ENCODE assay signal across 30 cellular contexts in the genomic region with DNA sequence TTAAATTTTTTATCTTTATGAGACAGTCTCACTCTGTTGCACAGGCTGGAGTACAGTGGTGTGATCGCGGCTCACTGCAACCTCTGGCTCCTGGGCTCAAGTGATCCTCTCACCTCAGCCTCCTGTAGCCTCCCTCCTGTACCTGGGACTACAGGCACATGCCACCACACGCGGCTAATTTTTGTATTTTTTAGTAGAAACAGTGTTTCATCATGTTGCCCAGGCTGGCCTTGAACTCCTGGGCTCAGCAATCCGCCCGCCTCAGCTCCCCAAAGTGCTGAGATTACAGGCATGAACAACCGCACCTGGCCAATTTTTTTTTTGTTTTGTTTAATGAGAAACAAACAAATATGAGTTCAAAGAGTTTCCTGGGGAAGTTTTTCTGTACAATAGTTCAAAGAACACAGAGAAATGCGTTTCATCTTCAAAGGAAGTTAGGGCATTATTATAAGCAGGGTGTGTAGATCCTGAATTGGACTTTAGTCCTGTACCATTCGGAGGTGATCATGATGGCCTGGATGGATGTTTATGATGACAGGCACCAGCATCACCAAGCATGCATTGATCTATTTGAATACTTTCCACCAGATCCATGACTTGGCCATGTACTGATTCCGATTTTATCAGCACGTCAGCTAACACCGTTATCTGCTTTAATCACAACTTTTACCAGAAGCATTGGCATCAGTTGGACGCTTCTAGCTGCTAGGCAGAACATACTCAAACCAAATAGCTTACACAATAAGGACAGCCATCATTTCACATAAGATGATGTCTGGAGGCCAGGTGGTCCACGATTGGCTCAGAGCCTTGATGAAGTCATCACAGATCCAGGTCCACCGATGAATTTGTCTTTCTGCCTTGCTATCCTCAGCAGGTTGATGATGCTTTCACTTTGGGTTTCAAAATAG. TPM values are rescaled to one million over a fixed set of nuclear protein-coding genes. Genes with fewer than 3 reads are reported as not detected.
A peak's percentile ranks its signal among the peaks of the same experiment; 100 is the strongest.
DNase-seq lines count a peak whose midpoint lies in the region; ATAC-seq and TF ChIP-seq lines count a peak whose summit lies in the region.
"Had no signal": no experiment of that assay in that cellular context is flagged by ENCODE, and none has a peak within 500 bp of the region (broad histone marks: within the 10 kb centered on the region; RNA-seq: fewer than 3 reads in every experiment).

No MANE protein-coding gene starts in this region.

- no peaks in the 10 kb centered on the region for H3K27me3 ChIP-seq in A673 (replicated peaks; ENCODE audit: insufficient read depth, low read depth, low read length, poor library complexity)
- H3K27me3 ChIP-seq: Peyer's patch had no signal

- no peak overlapping the region for H3K27ac ChIP-seq in HEK293 (ENCODE audit: extremely low read depth, low read depth, low read length)
- no peak overlapping the region for H3K27ac ChIP-seq in A673 (ENCODE audit: low read depth, low read length, poor library complexity, severe bottlenecking)
- H3K27ac ChIP-seq: A549, Peyer's patch had no signal

- H3K27me3 Mint-ChIP-seq in activated CD8-positive, alpha-beta T cell treated with anti-CD3 and anti-CD28 coated beads for 36 hours, result peaks cover 25% of the 10 kb centered on the region

- H3K36me3 ChIP-seq in HEK293 (ENCODE audit: control insufficient read depth in 2 of 2, insufficient read depth in 1 of 2, low read length in 2 of 2) (no peaks in the 10 kb centered on the region), A673 (ENCODE audit: insufficient read depth, low read length, poor library complexity, severe bottlenecking) (no peaks in the 10 kb centered on the region)
- H3K36me3 ChIP-seq: HAP-1, Peyer's patch had no signal

- no peaks in the 10 kb centered on the region for H3K4me1 Mint-ChIP-seq in activated CD8-positive, alpha-beta T cell treated with anti-CD3 and anti-CD28 coated beads for 36 hours (ENCODE audit: low read depth)
- H3K4me1 Mint-ChIP-seq: B cell; CD14-positive monocyte; CD8-positive, alpha-beta memory T cell had no signal

- POLR2A ChIA-PET in HEK293 (lab: Yijun Ruan, JAX), result no interaction called here
- POLR2A ChIA-PET in activated CD8-positive, alpha-beta T cell treated with anti-CD3 and anti-CD28 coated beads for 36 hours (lab: Charles Lee), result interaction anchor here (0.6 to 0.7 kb wide), 2 partner anchors 9 to 153 kb away, joined by 3 read pairs; no protein-coding TSS in a partner anchor
- POLR2A ChIA-PET in A673 (lab: Charles Lee; ENCODE audit: low non-redundant PET), result no interaction called here

- no peaks in the 10 kb centered on the region for H3K4me1 ChIP-seq in HEK293 (ENCODE audit: control insufficient read depth, insufficient read depth, low read length)
- peaks cover 10% of the 10 kb centered on the region for H3K4me1 ChIP-seq in A673 (ENCODE audit: insufficient read depth, low read length, poor library complexity, severe bottlenecking)
- H3K4me1 ChIP-seq: A549, HAP-1, Peyer's patch had no signal

- H3K9me3 Mint-ChIP-seq in activated CD8-positive, alpha-beta T cell treated with anti-CD3 and anti-CD28 coated beads for 36 hours, result no peaks in the 10 kb centered on the region
- H3K9me3 Mint-ChIP-seq: CD14-positive monocyte; CD8-positive, alpha-beta memory T cell; T-helper 1 cell treated with Interleukin-12 subunit alpha and Interleukin-12 subunit beta and Interleukin-4 antibody, amounts not matched to agents 30 μg/mL and 1 μg/mL, for 36 hours had no signal

- DNase-seq in SW480 (ENCODE audit: low spot score) (peak; percentile 99), left lobe of liver (ENCODE audit: low spot score) (no peak), sciatic nerve (ENCODE audit: low spot score) (peak; percentile 34), NOMO-1 treated with DMSO at 0.1 percent for 48 hours (lab: John Stamatoyannopoulos, UW; ENCODE audit: unreplicated experiment) (no peak), A673 (ENCODE audit: low spot score) (no peak), cerebellum (ENCODE audit: low spot score) (no peak)
- DNase-seq in activated CD8-positive, alpha-beta T cell treated with anti-CD3 and anti-CD28 coated beads for 36 hours, result no peak
- DNase-seq: Calu3; CD8-positive, alpha-beta memory T cell; DMS153; DND-41; GOT3; Karpas-422; NCI-H1092 treated with DMSO at 0.1 percent for 48 hours; NCI-H1436; NCI-H187; NCI-H2081 treated with DMSO at 0.1 percent for 48 hours; NCI-H2171 treated with DMSO at 0.1 percent for 48 hours; NCI-H345; NCI-H510A treated with DMSO at 0.1 percent for 48 hours; NCI-H774; OCI-M1; Peyer's patch; SHP77 treated with DMSO at 0.1 percent for 48 hours had no signal

- H3K27ac Mint-ChIP-seq in activated CD8-positive, alpha-beta T cell treated with anti-CD3 and anti-CD28 coated beads for 36 hours, result no peak overlapping the region
- H3K27ac Mint-ChIP-seq: B cell; CD14-positive monocyte; CD8-positive, alpha-beta memory T cell; T-helper 1 cell treated with Interleukin-12 subunit alpha and Interleukin-12 subunit beta and Interleukin-4 antibody, amounts not matched to agents 30 μg/mL and 1 μg/mL, for 36 hours had no signal

- CTCF ChIA-PET in HEK293 (lab: Yijun Ruan, JAX), result interaction anchor here (0.6 to 1.5 kb wide), 4 partner anchors 8 to 102 kb away, joined by 3 to 5 read pairs (median 4); no protein-coding TSS in a partner anchor
- CTCF ChIA-PET in activated CD8-positive, alpha-beta T cell treated with anti-CD3 and anti-CD28 coated beads for 36 hours (lab: Charles Lee), result interaction anchor here (2.3 kb wide), 1 partner anchor 8 kb away, joined by 11 read pairs; no protein-coding TSS in a partner anchor
- CTCF ChIA-PET in A673 (lab: Charles Lee), result no interaction called here

- intact Hi-C loops in sciatic nerve (cut with DNase I) (no loop called here), A673 (cut with micrococcal nuclease; ENCODE audit: unreplicated experiment) (no loop called here)
- intact Hi-C loops in activated CD8-positive, alpha-beta T cell treated with anti-CD3 and anti-CD28 coated beads for 36 hours (cut with micrococcal nuclease), result no loop called here

- H3K4me3 ChIP-seq in HEK293 (ENCODE audit: low read depth, low read length) (no peak overlapping the region), A673 (ENCODE audit: low read depth, low read length, poor library complexity, severe bottlenecking) (no peak overlapping the region)
- H3K4me3 ChIP-seq: A549, HAP-1, Peyer's patch had no signal

- no peaks in the 10 kb centered on the region for H3K36me3 Mint-ChIP-seq in activated CD8-positive, alpha-beta T cell treated with anti-CD3 and anti-CD28 coated beads for 36 hours (ENCODE audit: low read depth)
- H3K36me3 Mint-ChIP-seq: CD14-positive monocyte; CD8-positive, alpha-beta memory T cell had no signal

- H3K4me3 Mint-ChIP-seq in activated CD8-positive, alpha-beta T cell treated with anti-CD3 and anti-CD28 coated beads for 36 hours, result no peak overlapping the region
- H3K4me3 Mint-ChIP-seq: B cell; CD14-positive monocyte; CD8-positive, alpha-beta memory T cell; T-helper 1 cell treated with Interleukin-12 subunit alpha and Interleukin-12 subunit beta and Interleukin-4 antibody, amounts not matched to agents 30 μg/mL and 1 μg/mL, for 36 hours had no signal

- no peak for TF ChIP-seq CTCF in HEK293 (tag by site-specific recombination; IDR thresholded peaks at IDR 0.05)
- TF ChIP-seq CTCF in activated CD8-positive, alpha-beta T cell treated with anti-CD3 and anti-CD28 coated beads for 36 hours (IDR thresholded peaks at IDR 0.05), result no peak
- no peak for TF ChIP-seq CTCF in A673 (conservative IDR thresholded peaks at IDR 0.05; ENCODE audit: low read depth, low read length)

- no TSS peak for BruUV-seq in A673 (replicated peaks; lab: Mats Ljungman, UMichigan)

- ATAC-seq in left lobe of liver (peak; percentile 42), sciatic nerve (no peak)
- ATAC-seq in activated CD8-positive, alpha-beta T cell treated with anti-CD3 and anti-CD28 coated beads for 36 hours, result no peak
- ATAC-seq: A549 had no signal

- H3K9me3 ChIP-seq in HEK293 (ENCODE audit: control insufficient read depth, insufficient read depth, low read depth, low read length) (no peaks in the 10 kb centered on the region), A673 (ENCODE audit: low read depth, low read length, poor library complexity, severe bottlenecking) (no peaks in the 10 kb centered on the region)
- H3K9me3 ChIP-seq: A549, HAP-1, Peyer's patch had no signal

TF ChIP-seq in HEK293, 187 proteins besides CTCF, POLR2A, EP300 and RAD21 (continues in another document):
- TF ChIP-seq, protein P1, sequence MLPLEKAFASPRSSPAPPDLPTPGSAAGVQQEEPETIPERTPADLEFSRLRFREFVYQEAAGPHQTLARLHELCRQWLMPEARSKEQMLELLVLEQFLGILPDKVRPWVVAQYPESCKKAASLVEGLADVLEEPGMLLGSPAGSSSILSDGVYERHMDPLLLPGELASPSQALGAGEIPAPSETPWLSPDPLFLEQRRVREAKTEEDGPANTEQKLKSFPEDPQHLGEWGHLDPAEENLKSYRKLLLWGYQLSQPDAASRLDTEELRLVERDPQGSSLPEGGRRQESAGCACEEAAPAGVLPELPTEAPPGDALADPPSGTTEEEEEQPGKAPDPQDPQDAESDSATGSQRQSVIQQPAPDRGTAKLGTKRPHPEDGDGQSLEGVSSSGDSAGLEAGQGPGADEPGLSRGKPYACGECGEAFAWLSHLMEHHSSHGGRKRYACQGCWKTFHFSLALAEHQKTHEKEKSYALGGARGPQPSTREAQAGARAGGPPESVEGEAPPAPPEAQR (tag by site-specific recombination; IDR thresholded peaks at IDR 0.05), result no peak
- TF ChIP-seq ZBTB17 (tag by site-specific recombination; IDR thresholded peaks at IDR 0.05), result 0 out of 2 replicates have a peak, but pooled peaks have one; percentile 12

RNA-seq across cellular contexts. Expression of gene TCF23, which starts 28.9 kb away (rescaled TPM):
- total RNA-seq in left lobe of liver, result 0.10 TPM
- total RNA-seq in sciatic nerve, result not detected
- total RNA-seq in activated CD8-positive, alpha-beta T cell treated with anti-CD3 and anti-CD28 coated beads for 36 hours, result not detected
- total RNA-seq in A673 (2021), result not detected in 2 replicates
- not detected for total RNA-seq in cerebellum
- total RNA-seq: Calu3; CD8-positive, alpha-beta memory T cell; Peyer's patch had no signal

RNA-seq across cellular contexts. Expression of gene ATRAID, which starts 34.1 kb away (rescaled TPM):
- total RNA-seq in left lobe of liver, result 31.8 TPM
- 92.1 TPM for total RNA-seq in sciatic nerve
- 10 to 100 TPM; 62.6 to 65.2 TPM for total RNA-seq in activated CD8-positive, alpha-beta T cell treated with anti-CD3 and anti-CD28 coated beads for 36 hours
- total RNA-seq in A673 (2021), result 106 and 107 TPM in 2 replicates
- total RNA-seq in cerebellum, result 48.7 TPM

RNA-seq across cellular contexts. Expression of gene SLC5A6, which starts 34.4 kb away (rescaled TPM):
- total RNA-seq in left lobe of liver, result 72.6 TPM
- 22.6 TPM for total RNA-seq in sciatic nerve
- total RNA-seq in activated CD8-positive, alpha-beta T cell treated with anti-CD3 and anti-CD28 coated beads for 36 hours, result 10 to 100 TPM; 34.9 to 37.7 TPM
- 366 and 515 TPM in 2 replicates for total RNA-seq in A673 (2021)
- 16.6 TPM for total RNA-seq in cerebellum

RNA-seq across cellular contexts. Expression of gene PRR30, which starts 38.5 kb away (rescaled TPM):
- total RNA-seq in left lobe of liver (not detected), sciatic nerve (not detected), A673 (2021) (not detected in 2 replicates), cerebellum (not detected)
- total RNA-seq in activated CD8-positive, alpha-beta T cell treated with anti-CD3 and anti-CD28 coated beads for 36 hours, result not detected
- total RNA-seq: B cell; Calu3; CD8-positive, alpha-beta memory T cell; Peyer's patch had no signal

RNA-seq across cellular contexts. Expression of gene CAD, which starts 39.5 kb away (rescaled TPM):
- total RNA-seq in left lobe of liver (14.9 TPM), sciatic nerve (31.4 TPM), A673 (2021) (194 and 210 TPM in 2 replicates), cerebellum (23.7 TPM)
- total RNA-seq in activated CD8-positive, alpha-beta T cell treated with anti-CD3 and anti-CD28 coated beads for 36 hours, result 100 to 1,000 TPM; 125 to 127 TPM

Comparison
In these comparisons a context has a peak if more than half of its experiments do, and no peak if none do; other contexts are left out.
1. DNase-seq: peak in SW480 (single experiment) and sciatic nerve (single experiment); none in left lobe of liver (single experiment), NOMO-1 treated with DMSO at 0.1 percent for 48 hours (single experiment), activated CD8-positive, alpha-beta T cell treated with anti-CD3 and anti-CD28 coated beads for 36 hours (single experiment), A673 (single experiment) and cerebellum (single experiment).